22 cellular contexts compared by ENCODE assay signal in genomic region chr1:47331875-47332274, GRCh38. TPM values are rescaled to one million over a fixed set of nuclear protein-coding genes. Genes with fewer than 3 reads are reported as not detected.
DNase-seq lines count a peak whose midpoint lies in the region; ATAC-seq and TF ChIP-seq lines count a peak whose summit lies in the region.
"Had no signal": no experiment of that assay in that cellular context is flagged by ENCODE, and none has a peak within 500 bp of the region (broad histone marks: within the 10 kb centered on the region; RNA-seq: fewer than 3 reads in every experiment).

No MANE protein-coding gene starts in this region.

- peaks cover 8% of the 10 kb centered on the region for H4K20me1 ChIP-seq in SK-N-SH (ENCODE audit: insufficient read depth)

- intact Hi-C loops in activated B cell treated with CpG ODN at 0.5 μM for 24 hours (cut with micrococcal nuclease), result loop anchor here (10.0 kb wide), 2 partner anchors 137 to 617 kb away; partner anchors contain the start of genes EFCAB14 and PDZK1IP1
- intact Hi-C loops in right cardiac atrium (cut with DNase I), result loop anchor here in 1 of 4 donors (2.0 kb wide), 1 partner anchor 17 kb away; the partner anchor contains the start of gene STIL

- peaks cover 0 to 6% (median 0%) of the 10 kb centered on the region in 3 donors for H3K36me3 Mint-ChIP-seq in CD8-positive, alpha-beta memory T cell
- H3K36me3 Mint-ChIP-seq in activated B cell treated with CpG ODN at 0.5 μM for 24 hours (ENCODE audit: low read depth), result peaks cover 4% of the 10 kb centered on the region
- H3K36me3 Mint-ChIP-seq: immature natural killer cell, T-cell had no signal

- H3F3A ChIP-seq in SK-N-SH (replicated peaks; ENCODE audit: insufficient read depth), result peaks cover 18% of the 10 kb centered on the region

- CTCF ChIA-PET in SK-N-SH (lab: Yijun Ruan, JAX), result interaction anchor here (1.0 kb wide), 1 partner anchor 13 kb away, joined by 3 read pairs; no protein-coding TSS in a partner anchor
- CTCF ChIA-PET in CD8-positive, alpha-beta memory T cell (lab: Charles Lee), result interaction anchor here (0.6 to 2.0 kb wide), 2 partner anchors 33 to 106 kb away, joined by 3 to 5 read pairs; partner anchors contain the start of gene FOXD2
- CTCF ChIA-PET in activated B cell treated with CpG ODN at 0.5 μM for 24 hours (lab: Charles Lee), result no interaction called here

- H3K4me3 Mint-ChIP-seq in CD8-positive, alpha-beta memory T cell, result peak overlapping the region in 2 of 7 donors; percentile 61 to 66
- H3K4me3 Mint-ChIP-seq in activated B cell treated with CpG ODN at 0.5 μM for 24 hours, result peak overlapping the region; percentile 24
- H3K4me3 Mint-ChIP-seq: activated CD4-positive, alpha-beta memory T cell treated with anti-CD3 and anti-CD28 coated beads for 36 hours; B cell; effector memory CD8-positive, alpha-beta T cell; immature natural killer cell; T-cell had no signal

- no peaks in the 10 kb centered on the region for H3K9me3 Mint-ChIP-seq in CD8-positive, alpha-beta memory T cell
- H3K9me3 Mint-ChIP-seq in activated B cell treated with CpG ODN at 0.5 μM for 24 hours, result no peaks in the 10 kb centered on the region
- H3K9me3 Mint-ChIP-seq: activated CD4-positive, alpha-beta memory T cell treated with anti-CD3 and anti-CD28 coated beads for 36 hours; effector memory CD8-positive, alpha-beta T cell; immature natural killer cell; T-cell had no signal

- H3K79me2 ChIP-seq in SK-N-SH (ENCODE audit: insufficient read depth), result peaks cover 30% of the 10 kb centered on the region

- no peaks in the 10 kb centered on the region for H3K27me3 ChIP-seq in SK-N-SH (ENCODE audit: insufficient read depth)
- H3K27me3 ChIP-seq in CD8-positive, alpha-beta memory T cell (ENCODE audit: insufficient read depth, low read length, poor library complexity, severe bottlenecking), result no peaks in the 10 kb centered on the region
- H3K27me3 ChIP-seq in iPS-20b (ENCODE audit: insufficient read depth, low read length), result no peaks in the 10 kb centered on the region
- no peaks in the 10 kb centered on the region for H3K27me3 ChIP-seq in right cardiac atrium (ENCODE audit: control insufficient read depth, insufficient read depth)
- H3K27me3 ChIP-seq: right atrium auricular region, uterus had no signal

- POLR2A ChIA-PET in SK-N-SH (lab: Yijun Ruan, JAX), result interaction anchor here (3.5 kb wide), 1 partner anchor 18 kb away, joined by 22 read pairs; the partner anchor contains the start of gene STIL
- POLR2A ChIA-PET in CD8-positive, alpha-beta memory T cell (lab: Charles Lee), result interaction anchor here (3.4 kb wide), 1 partner anchor 18 kb away, joined by 20 read pairs; the partner anchor contains the start of gene STIL
- POLR2A ChIA-PET in activated B cell treated with CpG ODN at 0.5 μM for 24 hours (lab: Charles Lee), result no interaction called here

- peak overlapping the region; percentile 76; the same call in 1 of the 2 replicates for H3K4me2 ChIP-seq in SK-N-SH

- H3K4me1 ChIP-seq in SK-N-SH (ENCODE audit: control insufficient read depth in 1 of 2, insufficient read depth in 2 of 2, low read depth in 1 of 2, low read length in 1 of 2), result peaks cover 17% of the 10 kb centered on the region in 2 experiments
- H3K4me1 ChIP-seq in CD8-positive, alpha-beta memory T cell (ENCODE audit: insufficient read depth, low read length), result peaks cover 28% of the 10 kb centered on the region
- H3K4me1 ChIP-seq in iPS-20b (ENCODE audit: insufficient read depth, low read length), result peaks cover 11% of the 10 kb centered on the region
- peaks cover 3% of the 10 kb centered on the region for H3K4me1 ChIP-seq in right cardiac atrium (ENCODE audit: control insufficient read depth, insufficient read depth, low read length)

- peak overlapping the region in 2 of 8 donors; percentile 50 to 55 for H3K27ac Mint-ChIP-seq in CD8-positive, alpha-beta memory T cell
- H3K27ac Mint-ChIP-seq in activated B cell treated with CpG ODN at 0.5 μM for 24 hours, result no peak overlapping the region
- H3K27ac Mint-ChIP-seq: activated CD4-positive, alpha-beta memory T cell treated with anti-CD3 and anti-CD28 coated beads for 36 hours; B cell; effector memory CD8-positive, alpha-beta T cell had no signal

- ATAC-seq in SK-N-SH treated with all-trans-retinoic acid at 6 μM for 48 hours (no peak), activated B cell treated with CpG ODN at 0.5 μM for 24 hours (ENCODE audit: low read depth) (no peak), GM21619 (IDR thresholded peaks at IDR 0.05; ENCODE audit: unreplicated experiment) (no peak), right cardiac atrium (no peak)
- ATAC-seq: effector memory CD8-positive, alpha-beta T cell; T-cell had no signal

- H3K36me3 ChIP-seq in SK-N-SH (replicated peaks in 1 of 2; ENCODE audit: control insufficient read depth in 1 of 2, insufficient read depth in 2 of 2, low read length in 1 of 2) (no peaks in the 10 kb centered on the region), iPS-20b (ENCODE audit: insufficient read depth, low read depth, low read length) (no peaks in the 10 kb centered on the region)
- H3K36me3 ChIP-seq in CD8-positive, alpha-beta memory T cell (ENCODE audit: insufficient read depth, low read length), result no peaks in the 10 kb centered on the region
- H3K36me3 ChIP-seq: right atrium auricular region, uterus had no signal

- no peaks in the 10 kb centered on the region for H3K27me3 Mint-ChIP-seq in CD8-positive, alpha-beta memory T cell
- H3K27me3 Mint-ChIP-seq in activated B cell treated with CpG ODN at 0.5 μM for 24 hours, result no peaks in the 10 kb centered on the region
- H3K27me3 Mint-ChIP-seq: activated CD4-positive, alpha-beta memory T cell treated with anti-CD3 and anti-CD28 coated beads for 36 hours; B cell; effector memory CD8-positive, alpha-beta T cell; T-cell had no signal

- H2AFZ ChIP-seq in SK-N-SH (ENCODE audit: low read depth), result no peak overlapping the region

- no peaks in the 10 kb centered on the region for H3K9me2 ChIP-seq in SK-N-SH

- H3K9me3 ChIP-seq in SK-N-SH, result no peaks in the 10 kb centered on the region
- H3K9me3 ChIP-seq in CD8-positive, alpha-beta memory T cell (ENCODE audit: low read length), result no peaks in the 10 kb centered on the region
- H3K9me3 ChIP-seq in iPS-20b (ENCODE audit: insufficient read depth, low read depth, low read length), result no peaks in the 10 kb centered on the region
- no peaks in the 10 kb centered on the region for H3K9me3 ChIP-seq in right cardiac atrium (ENCODE audit: control insufficient read depth, low read length)
- H3K9me3 ChIP-seq: right atrium auricular region, uterus had no signal

- TF ChIP-seq EP300 in SK-N-SH (IDR thresholded peaks at IDR 0.05; ENCODE audit: borderline replicate concordance in 1 of 2, low read depth in 1 of 2, low read length in 1 of 2), result no peak

- no peak for TF ChIP-seq RAD21 in SK-N-SH (IDR thresholded peaks at IDR 0.05; ENCODE audit: low read length)

- no peak overlapping the region for H3K9ac ChIP-seq in SK-N-SH
- no peak overlapping the region for H3K9ac ChIP-seq in iPS-20b (ENCODE audit: low read depth, low read length)

- H3K27ac ChIP-seq in SK-N-SH (ENCODE audit: low read depth in 2 of 2, low read length in 1 of 2) (no peak overlapping the region), iPS-20b (ENCODE audit: low read length) (no peak overlapping the region), right cardiac atrium (ENCODE audit: low read length) (no peak overlapping the region)
- H3K27ac ChIP-seq in CD8-positive, alpha-beta memory T cell (ENCODE audit: low read depth, low read length), result peak overlapping the region; percentile 89

- no peak overlapping the region for H3K4me3 ChIP-seq in SK-N-SH (ENCODE audit: low read depth in 2 of 2, low read length in 1 of 2)
- no peak overlapping the region for H3K4me3 ChIP-seq in CD8-positive, alpha-beta memory T cell (ENCODE audit: low read length)
- H3K4me3 ChIP-seq in iPS-20b (ENCODE audit: low read length), result 0 out of 2 replicates have a peak overlapping the region, but pooled peaks have one; percentile 91
- no peak overlapping the region for H3K4me3 ChIP-seq in right cardiac atrium (ENCODE audit: low read length)
- H3K4me3 ChIP-seq: right atrium auricular region, uterus had no signal

- H3K4me1 Mint-ChIP-seq in CD8-positive, alpha-beta memory T cell, result peaks cover 15 to 19% (median 18%) of the 10 kb centered on the region in 3 donors
- H3K4me1 Mint-ChIP-seq in activated B cell treated with CpG ODN at 0.5 μM for 24 hours, result peaks cover 15% of the 10 kb centered on the region

- 98% methylated on average over 2 of the region's 2 CpGs for WGBS in SK-N-SH (ENCODE audit: low lambda C conversion rate)
- WGBS in right cardiac atrium, result 83% methylated on average over 2 of the region's 2 CpGs

- TF ChIP-seq CTCF in SK-N-SH (IDR thresholded peaks at IDR 0.05) (no peak), activated B cell treated with CpG ODN at 0.5 μM for 24 hours (IDR thresholded peaks at IDR 0.05) (no peak)

- DNase-seq in SK-N-SH (no peak), activated B cell treated with CpG ODN at 0.5 μM for 24 hours (no peak), COLO668 (lab: John Stamatoyannopoulos, UW; ENCODE audit: unreplicated experiment) (no peak), right cardiac atrium (no peak)
- DNase-seq in CD8-positive, alpha-beta memory T cell, result no peak
- DNase-seq: 8988T; activated CD4-positive, alpha-beta memory T cell treated with anti-CD3 and anti-CD28 coated beads for 36 hours; activated naive CD4-positive, alpha-beta T cell treated with Interleukin-2 at 50 U/mL for 16 hours; effector memory CD8-positive, alpha-beta T cell; HCEC 1CT; immature natural killer cell; NCI-H1436; NCI-H2171; NCI-H69; Right ventricle myocardium superior; T-cell; uterus had no signal

RNA-seq across cellular contexts. Expression of gene CMPK1, which starts 1.7 kb away (rescaled TPM):
- 17.5 and 25.1 TPM in 2 replicates for polyA plus RNA-seq in SK-N-SH (2012; rRNA removed)
- 35.4 and 54.3 TPM in 2 replicates for polyA plus RNA-seq in SK-N-SH (2012; cell fraction: cytosol; rRNA removed)
- polyA plus RNA-seq in SK-N-SH (2012; cell fraction: nucleus; rRNA removed), result 7.0 and 11.0 TPM in 2 replicates
- 100 to 1,000 TPM; 128 to 131 TPM for total RNA-seq in CD8-positive, alpha-beta memory T cell
- polyA plus RNA-seq in CD8-positive, alpha-beta memory T cell, result 187 TPM
- total RNA-seq in activated B cell treated with CpG ODN at 0.5 μM for 24 hours, result 97.1 and 98.1 TPM in 2 replicates
- 100 to 1,000 TPM in 1 of 4 donors, 10 to 100 TPM in 3; 77.1 to 103 (median 80.0) TPM for total RNA-seq in right cardiac atrium
- 53.6 TPM for polyA plus RNA-seq in right cardiac atrium

RNA-seq across cellular contexts. Expression of gene STIL, which starts 17.9 kb away (rescaled TPM):
- polyA plus RNA-seq in SK-N-SH (2012; rRNA removed), result 4.9 and 5.8 TPM in 2 replicates
- 5.7 and 6.6 TPM in 2 replicates for polyA plus RNA-seq in SK-N-SH (2012; cell fraction: cytosol; rRNA removed)
- polyA plus RNA-seq in SK-N-SH (2012; cell fraction: nucleus; rRNA removed), result 3.9 and 7.8 TPM in 2 replicates
- 10 to 100 TPM; 18.4 to 19.1 TPM for total RNA-seq in CD8-positive, alpha-beta memory T cell
- 0.15 TPM for polyA plus RNA-seq in CD8-positive, alpha-beta memory T cell
- 2.6 and 4.2 TPM in 2 replicates for total RNA-seq in activated B cell treated with CpG ODN at 0.5 μM for 24 hours
- under 1 TPM; 0.88 to 0.94 (median 0.89) TPM for total RNA-seq in right cardiac atrium
- 0.27 TPM for polyA plus RNA-seq in right cardiac atrium
